In genomic region chr14:64541261-64541970, GRCh38 we compare ENCODE assay signal across 8 cellular contexts. TPM values are rescaled to one million over a fixed set of nuclear protein-coding genes. Genes with fewer than 3 reads are reported as not detected.
DNase-seq lines count a peak whose midpoint lies in the region; ATAC-seq, FAIRE-seq and TF ChIP-seq lines count a peak whose summit lies in the region.

No MANE protein-coding gene starts in this region.

- H3K18ac ChIP-seq in neuronal stem cell (ENCODE audit: low read length), result peak overlapping the region; percentile 61

- no peak for TF ChIP-seq POLR2A in endothelial cell of umbilical vein (IDR thresholded peaks at IDR 0.05; ENCODE audit: low read depth, low read length)

- H2AFZ ChIP-seq in endothelial cell of umbilical vein (ENCODE audit: low read depth, low read length) (peak overlapping the region; percentile 94), neuronal stem cell (ENCODE audit: low read length) (no peak overlapping the region)

- no peak overlapping the region for H2BK120ac ChIP-seq in neuronal stem cell (ENCODE audit: low read depth, low read length)

- H3K9me3 ChIP-seq in CD4-positive, alpha-beta T cell (ENCODE audit: control insufficient read depth, low read length), result no peaks in the 10 kb centered on the region
- H3K9me3 ChIP-seq in T-helper 17 cell (ENCODE audit: control insufficient read depth, low read length, poor library complexity, severe bottlenecking) (no peaks in the 10 kb centered on the region), endothelial cell of umbilical vein (replicated peaks; ENCODE audit: control insufficient read depth, insufficient read depth, low read length) (no peaks in the 10 kb centered on the region), neuronal stem cell (replicated peaks in 1 of 2; ENCODE audit: control insufficient read depth in 2 of 2, insufficient read depth in 1 of 2, low read depth in 1 of 2, low read length in 2 of 2) (peaks cover 17 to 22% of the 10 kb centered on the region in 2 donors)

- no peaks in the 10 kb centered on the region for H3K27me3 ChIP-seq in CD4-positive, alpha-beta T cell (ENCODE audit: control insufficient read depth, insufficient read depth, low read length)
- H3K27me3 ChIP-seq in endothelial cell of umbilical vein (ENCODE audit: control insufficient read depth in 2 of 2, insufficient read depth in 2 of 2, low read length in 2 of 2), result peaks cover 26 to 29% of the 10 kb centered on the region in 2 experiments
- H3K27me3 ChIP-seq in neuronal stem cell (ENCODE audit: control insufficient read depth in 3 of 3, insufficient read depth in 3 of 3, low read depth in 1 of 3, low read length in 3 of 3), result peaks cover 0 to 23% (median 11%) of the 10 kb centered on the region in 3 experiments

- POLR2A ChIA-PET in CD4-positive, alpha-beta T cell (lab: Charles Lee), result interaction anchor here (0.6 to 5.3 kb wide), 8 partner anchors 8 to 1254 kb away, joined by 3 to 67 read pairs (median 4); partner anchors contain the start of genes CHURC1, PPP1R36, ZBTB1 and ZBTB25
- POLR2A ChIA-PET in endothelial cell of umbilical vein (lab: Charles Lee), result interaction anchor here (0.8 to 1.3 kb wide), 4 partner anchors 14 to 153 kb away, joined by 3 to 7 read pairs (median 4); partner anchors contain the start of gene MTHFD1

- in situ Hi-C loops in GM13976 (cut with MboI; ENCODE audit: low sequenced_read_pairs, unreplicated experiment), result no loop called here

- peak overlapping the region; percentile 53 for H4K91ac ChIP-seq in neuronal stem cell (ENCODE audit: low read depth, low read length, poor library complexity)

- no CpG with 5 or more reads among the region's 73 CpGs for WGBS in neuronal stem cell (ENCODE audit: extremely low coverage in 2 of 2, insufficient read length in 2 of 2, insufficient replicate concordance in 1 of 2), 2 donors

- H4K20me1 ChIP-seq in endothelial cell of umbilical vein (replicated peaks; ENCODE audit: control insufficient read depth, extremely low read depth, insufficient read depth, low read length), result no peaks in the 10 kb centered on the region

- no peak overlapping the region for H2BK5ac ChIP-seq in neuronal stem cell (ENCODE audit: low read length)

- peak overlapping the region; percentile 37 for H3K23ac ChIP-seq in neuronal stem cell (ENCODE audit: low read depth, low read length, poor library complexity)

- CTCF ChIA-PET in CD4-positive, alpha-beta T cell (lab: Charles Lee), result no interaction called here
- CTCF ChIA-PET in endothelial cell of umbilical vein (lab: Charles Lee), result interaction anchor here (1.1 to 5.7 kb wide), 3 partner anchors 12 to 96 kb away, joined by 3 to 64 read pairs (median 6); no protein-coding TSS in a partner anchor

- H3K4me1 ChIP-seq in endothelial cell of umbilical vein (ENCODE audit: control insufficient read depth, extremely low read depth, insufficient read depth, low read length), result peaks cover 25% of the 10 kb centered on the region
- peaks cover 0 to 1% of the 10 kb centered on the region in 2 donors for H3K4me1 ChIP-seq in neuronal stem cell (ENCODE audit: control insufficient read depth in 2 of 2, insufficient read depth in 1 of 2, low read depth in 1 of 2, low read length in 2 of 2)

- peak overlapping the region; percentile 63 for H3K14ac ChIP-seq in neuronal stem cell (ENCODE audit: low read length)

- peaks cover 6% of the 10 kb centered on the region for H3K36me3 Mint-ChIP-seq in CD4-positive, alpha-beta T cell (ENCODE audit: low read depth)
- H3K36me3 Mint-ChIP-seq in T-helper 17 cell (ENCODE audit: low read depth), result peaks cover 8% of the 10 kb centered on the region

- H2BK12ac ChIP-seq in neuronal stem cell (ENCODE audit: low read length), result no peak overlapping the region

- H2AK5ac ChIP-seq in neuronal stem cell (ENCODE audit: low read depth, low read length), result peak overlapping the region; percentile 58

- H3K9me3 Mint-ChIP-seq in CD4-positive, alpha-beta T cell, result no peaks in the 10 kb centered on the region

- H3K4ac ChIP-seq in neuronal stem cell (ENCODE audit: low read length), result no peak overlapping the region

- no peak for FAIRE-seq in endothelial cell of umbilical vein (lab: Jason Lieb, UNC)

- H3K79me2 ChIP-seq in endothelial cell of umbilical vein (ENCODE audit: control insufficient read depth, insufficient read depth, low read length), result no peaks in the 10 kb centered on the region

- H3K79me1 ChIP-seq in neuronal stem cell (ENCODE audit: low read depth, low read length), result no peaks in the 10 kb centered on the region

- H4K8ac ChIP-seq in neuronal stem cell (ENCODE audit: low read depth, low read length), result no peak overlapping the region

- BruUV-seq in endothelial cell of umbilical vein (replicated peaks; lab: Mats Ljungman, UMichigan), result no TSS peak

- H3K4me3 ChIP-seq in endothelial cell of umbilical vein (replicated peaks in 1 of 3; ENCODE audit: insufficient read depth in 1 of 3, low read depth in 1 of 3, low read length in 3 of 3) (peak overlapping the region in 1 of 3 experiments; percentile 8), neuronal stem cell (ENCODE audit: low read length in 2 of 2) (peak overlapping the region in 1 of 2 donors; percentile 63)

- H3K9me1 ChIP-seq in endothelial cell of umbilical vein (replicated peaks; ENCODE audit: control insufficient read depth, extremely low read depth, insufficient read depth, low read length), result no peaks in the 10 kb centered on the region

- H3K36me3 ChIP-seq in endothelial cell of umbilical vein (ENCODE audit: control insufficient read depth in 2 of 2, extremely low read depth in 1 of 2, insufficient read depth in 2 of 2, low read length in 2 of 2) (no peaks in the 10 kb centered on the region), neuronal stem cell (replicated peaks in 1 of 2; ENCODE audit: control insufficient read depth in 2 of 2, insufficient read depth in 2 of 2, low read length in 2 of 2) (no peaks in the 10 kb centered on the region)

- H3K4me2 ChIP-seq in endothelial cell of umbilical vein (ENCODE audit: insufficient read depth, low read length) (peak overlapping the region; percentile 69), neuronal stem cell (ENCODE audit: insufficient read depth, low read length, poor library complexity, severe bottlenecking) (no peak overlapping the region)

- no peak for ATAC-seq in CD4-positive, alpha-beta T cell (ENCODE audit: poor library complexity)
- ATAC-seq in T-helper 17 cell (no peak), HG03565 (IDR thresholded peaks at IDR 0.05; ENCODE audit: unreplicated experiment) (no peak), GM21360 (IDR thresholded peaks at IDR 0.05; ENCODE audit: unreplicated experiment) (no peak), HG03196 (IDR thresholded peaks at IDR 0.05; ENCODE audit: unreplicated experiment) (no peak)

- H2BK15ac ChIP-seq in neuronal stem cell (ENCODE audit: low read length), result peak overlapping the region; percentile 77

- no peak for TF ChIP-seq CTCF in CD4-positive, alpha-beta T cell (IDR thresholded peaks at IDR 0.05)
- peak in 1 of 2 donors; percentile 14 for TF ChIP-seq CTCF in endothelial cell of umbilical vein (IDR thresholded peaks at IDR 0.05; ENCODE audit: extremely low read depth in 1 of 2, insufficient read depth in 1 of 2, low read depth in 1 of 2, low read length in 2 of 2)
- TF ChIP-seq CTCF in GM13976 (IDR thresholded peaks at IDR 0.05; ENCODE audit: borderline replicate concordance, control extremely low read depth, extremely low read depth, insufficient read depth, missing control alignments), result no peak

- intact Hi-C loops in CD4-positive, alpha-beta T cell (cut with DNase I, micrococcal nuclease), result loop anchor here (2.0 to 10.0 kb wide), 4 partner anchors 39 to 997 kb away; partner anchors contain the start of genes CHURC1 (in 1 of the 2), PPP2R5E (in 1 of the 2) and ZBTB25 (in 1 of the 2)
- intact Hi-C loops in endothelial cell of umbilical vein (cut with micrococcal nuclease), result loop anchor here (5.0 kb wide), 1 partner anchor 221 kb away; no protein-coding TSS in a partner anchor

- peaks cover 6% of the 10 kb centered on the region for H3K27me3 Mint-ChIP-seq in CD4-positive, alpha-beta T cell
- H3K27me3 Mint-ChIP-seq in T-helper 17 cell, result no peaks in the 10 kb centered on the region

- H3K4me1 Mint-ChIP-seq in CD4-positive, alpha-beta T cell (ENCODE audit: low read depth), result peaks cover 43% of the 10 kb centered on the region
- peaks cover 22% of the 10 kb centered on the region for H3K4me1 Mint-ChIP-seq in T-helper 17 cell

- peak in 5 of 10 experiments; percentile 3 to 35 (median 13) for DNase-seq in CD4-positive, alpha-beta T cell
- DNase-seq in T-helper 17 cell, result peak in 2 of 3 donors; percentile 14 to 16
- peak; percentile 29 for DNase-seq in endothelial cell of umbilical vein (ENCODE audit: low read depth, low spot score)
- no peak for DNase-seq in neuronal stem cell (ENCODE audit: low spot score)
- no peak for DNase-seq in GM13976 (ENCODE audit: low spot score)

- H3K27ac Mint-ChIP-seq in CD4-positive, alpha-beta T cell, result no peak overlapping the region
- H3K27ac Mint-ChIP-seq in T-helper 17 cell, result no peak overlapping the region

- no peak overlapping the region for H3K27ac ChIP-seq in CD4-positive, alpha-beta T cell (ENCODE audit: low read depth, low read length)
- H3K27ac ChIP-seq in endothelial cell of umbilical vein (ENCODE audit: insufficient read depth, low read depth, low read length) (no peak overlapping the region), neuronal stem cell (replicated peaks; ENCODE audit: low read length) (no peak overlapping the region)

- no peak overlapping the region for H3K9ac ChIP-seq in endothelial cell of umbilical vein (replicated peaks; ENCODE audit: extremely low read depth, insufficient read depth, low read length)
- peak overlapping the region; percentile 3 for H3K9ac ChIP-seq in neuronal stem cell (ENCODE audit: low read depth, low read length, poor library complexity)

- peak overlapping the region; percentile 98 for H3K4me3 Mint-ChIP-seq in CD4-positive, alpha-beta T cell
- H3K4me3 Mint-ChIP-seq in T-helper 17 cell, result peak overlapping the region; percentile 89

- dilution Hi-C loops in endothelial cell of umbilical vein (cut with MboI; ENCODE audit: extremely low pct_ligation_motif_present, low sequenced_read_pairs), result no loop called here

RNA-seq across cellular contexts. Expression of gene HSPA2, which starts 0.9 kb away (rescaled TPM):
- 1 to 10 TPM; 1.5 to 1.9 TPM for total RNA-seq in CD4-positive, alpha-beta T cell
- total RNA-seq in T-helper 17 cell (1 to 10 TPM in 1 of 2 donors, under 1 TPM in 1; 0.92 to 2.0 TPM), endothelial cell of umbilical vein (8.2 and 11.4 TPM in 2 replicates)
- polyA plus RNA-seq in endothelial cell of umbilical vein, result 5.3 and 5.6 TPM in 2 replicates
- 3.0 and 4.2 TPM in 2 replicates for polyA plus RNA-seq in endothelial cell of umbilical vein (2011; cell fraction: cytosol; rRNA removed)
- 3.0 and 3.6 TPM in 2 replicates for polyA plus RNA-seq in endothelial cell of umbilical vein (2011; cell fraction: nucleus; rRNA removed)
- polyA plus RNA-seq in endothelial cell of umbilical vein (2012), result 2.8 and 3.0 TPM in 2 replicates
- 6.2 and 7.2 TPM in 2 replicates for polyA minus RNA-seq in endothelial cell of umbilical vein
- 3.6 TPM for polyA minus RNA-seq in endothelial cell of umbilical vein (2011; cell fraction: cytosol; rRNA and poly(A)+ RNA removed)
- 2.5 and 6.3 TPM in 2 replicates for polyA minus RNA-seq in endothelial cell of umbilical vein (2011; cell fraction: nucleus; rRNA and poly(A)+ RNA removed)
- 3.5 TPM for polyA plus RNA-seq in neuronal stem cell (2013, experiment 1 of 2)
- polyA plus RNA-seq in neuronal stem cell (2013, experiment 2 of 2), result 3.5 TPM

RNA-seq across cellular contexts. Expression of gene PPP1R36, which starts 8.3 kb away (rescaled TPM):
- not detected for total RNA-seq in CD4-positive, alpha-beta T cell
- total RNA-seq in T-helper 17 cell (not detected), endothelial cell of umbilical vein (0.51 and 0.60 TPM in 2 replicates)
- 0.28 TPM in 1 of 2 replicates, not detected in the other for polyA plus RNA-seq in endothelial cell of umbilical vein
- polyA plus RNA-seq in endothelial cell of umbilical vein (2011; cell fraction: cytosol; rRNA removed), result 0.34 and 0.41 TPM in 2 replicates
- polyA plus RNA-seq in endothelial cell of umbilical vein (2011; cell fraction: nucleus; rRNA removed), result 0.28 and 0.61 TPM in 2 replicates
- 0.20 and 0.36 TPM in 2 replicates for polyA plus RNA-seq in endothelial cell of umbilical vein (2012)
- polyA minus RNA-seq in endothelial cell of umbilical vein, result 1.4 TPM in 1 of 2 replicates, not detected in the other
- polyA minus RNA-seq in endothelial cell of umbilical vein (2011; cell fraction: cytosol; rRNA and poly(A)+ RNA removed), result not detected
- not detected in 2 replicates for polyA minus RNA-seq in endothelial cell of umbilical vein (2011; cell fraction: nucleus; rRNA and poly(A)+ RNA removed)
- 0.11 TPM for polyA plus RNA-seq in neuronal stem cell (2013, experiment 1 of 2)
- 0.11 TPM for polyA plus RNA-seq in neuronal stem cell (2013, experiment 2 of 2)

RNA-seq across cellular contexts. Expression of gene ZBTB1, which starts 36.8 kb away (rescaled TPM):
- 100 to 1,000 TPM; 146 to 147 TPM for total RNA-seq in CD4-positive, alpha-beta T cell
- total RNA-seq in T-helper 17 cell, result 100 to 1,000 TPM; 109 to 137 TPM
- 32.2 and 32.5 TPM in 2 replicates for total RNA-seq in endothelial cell of umbilical vein
- 9.7 and 12.4 TPM in 2 replicates for polyA plus RNA-seq in endothelial cell of umbilical vein
- polyA plus RNA-seq in endothelial cell of umbilical vein (2011; cell fraction: cytosol; rRNA removed), result 12.4 and 13.8 TPM in 2 replicates
- 25.3 and 31.2 TPM in 2 replicates for polyA plus RNA-seq in endothelial cell of umbilical vein (2011; cell fraction: nucleus; rRNA removed)
- 16.9 and 21.7 TPM in 2 replicates for polyA plus RNA-seq in endothelial cell of umbilical vein (2012)
- polyA minus RNA-seq in endothelial cell of umbilical vein, result 30.9 and 37.8 TPM in 2 replicates
- polyA minus RNA-seq in endothelial cell of umbilical vein (2011; cell fraction: cytosol; rRNA and poly(A)+ RNA removed), result 18.6 TPM
- polyA minus RNA-seq in endothelial cell of umbilical vein (2011; cell fraction: nucleus; rRNA and poly(A)+ RNA removed), result 35.3 and 47.6 TPM in 2 replicates
- 16.0 TPM for polyA plus RNA-seq in neuronal stem cell (2013, experiment 1 of 2)
- polyA plus RNA-seq in neuronal stem cell (2013, experiment 2 of 2), result 15.1 TPM

RNA-seq across cellular contexts. Expression of gene ZBTB25, which starts 37.8 kb away (rescaled TPM):
- total RNA-seq in CD4-positive, alpha-beta T cell, result 10 to 100 TPM; 56.8 to 58.1 TPM
- total RNA-seq in T-helper 17 cell (10 to 100 TPM; 54.8 to 63.1 TPM), endothelial cell of umbilical vein (6.4 and 7.7 TPM in 2 replicates)
- polyA plus RNA-seq in endothelial cell of umbilical vein, result 3.2 and 3.7 TPM in 2 replicates
- polyA plus RNA-seq in endothelial cell of umbilical vein (2011; cell fraction: cytosol; rRNA removed), result 3.4 and 3.5 TPM in 2 replicates
- polyA plus RNA-seq in endothelial cell of umbilical vein (2011; cell fraction: nucleus; rRNA removed), result 8.1 and 9.7 TPM in 2 replicates
- polyA plus RNA-seq in endothelial cell of umbilical vein (2012), result 3.2 and 3.3 TPM in 2 replicates
- 8.1 and 9.8 TPM in 2 replicates for polyA minus RNA-seq in endothelial cell of umbilical vein
- 16.3 TPM for polyA minus RNA-seq in endothelial cell of umbilical vein (2011; cell fraction: cytosol; rRNA and poly(A)+ RNA removed)
- polyA minus RNA-seq in endothelial cell of umbilical vein (2011; cell fraction: nucleus; rRNA and poly(A)+ RNA removed), result 6.6 and 8.7 TPM in 2 replicates
- polyA plus RNA-seq in neuronal stem cell (2013, experiment 1 of 2), result 6.9 TPM
- 6.2 TPM for polyA plus RNA-seq in neuronal stem cell (2013, experiment 2 of 2)

Comparison
In these comparisons a context has a peak if more than half of its experiments do, and no peak if none do; other contexts are left out.
1. DNase-seq: peak in T-helper 17 cell (2 of 3) and endothelial cell of umbilical vein (single experiment); none in neuronal stem cell (single experiment) and GM13976 (single experiment).